19 cellular contexts compared by ENCODE assay signal in the genomic region with DNA sequence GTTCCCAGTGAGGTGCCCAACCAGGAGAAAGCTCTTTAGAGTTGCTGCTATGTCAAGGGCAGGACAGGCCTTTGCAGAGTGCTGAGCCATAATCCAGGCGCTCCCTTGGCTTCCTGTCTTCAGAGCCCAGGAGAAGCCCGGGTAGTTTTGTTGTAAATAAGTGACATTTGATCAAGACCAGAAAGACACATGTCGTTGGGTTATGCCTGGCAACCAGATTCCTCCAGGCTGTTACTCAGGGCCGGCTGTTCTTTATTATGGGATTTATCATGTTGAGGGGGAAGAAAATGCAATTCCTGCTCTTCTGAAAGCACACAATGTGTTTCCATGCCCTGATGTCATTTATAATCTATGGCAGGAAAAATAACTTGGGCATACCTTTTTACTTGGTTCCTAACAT. TPM values are rescaled to one million over a fixed set of nuclear protein-coding genes. Genes with fewer than 3 reads are reported as not detected.
DNase-seq lines count a peak whose midpoint lies in the region; ATAC-seq and TF ChIP-seq lines count a peak whose summit lies in the region.
"Had no signal": no experiment of that assay in that cellular context is flagged by ENCODE, and none has a peak within 500 bp of the region (broad histone marks: within the 10 kb centered on the region; RNA-seq: fewer than 3 reads in every experiment).

No MANE protein-coding gene starts in this region.

- H3K27me3 ChIP-seq in Loucy (ENCODE audit: insufficient read depth, low read length, poor library complexity, severe bottlenecking): no peaks in the 10 kb centered on the region
- H3K27me3 ChIP-seq: breast epithelium had no signal

- H3K27ac Mint-ChIP-seq in activated CD4-positive, alpha-beta T cell treated with anti-CD3 and anti-CD28 coated beads, Interleukin-2, amount 10 ng/mL, durations not matched to agents 7 days and 5 days: peak overlapping the region; percentile 93
- peak overlapping the region; percentile 89 for H3K27ac Mint-ChIP-seq in activated naive CD8-positive, alpha-beta T cell treated with anti-CD3 and anti-CD28 coated beads, Interleukin-2, amount 50 U/mL, for 24 hours
- H3K27ac Mint-ChIP-seq in stimulated activated effector memory CD8-positive, alpha-beta T cell treated with anti-CD3 and anti-CD28 coated beads, Interleukin-12 subunit alpha, Interleukin-12 subunit beta, amount 100 ng/mL, for 72 hours: peak overlapping the region; percentile 94
- H3K27ac Mint-ChIP-seq: type B pancreatic cell had no signal

- peak overlapping the region; percentile 74 for H3K9ac ChIP-seq in Loucy (ENCODE audit: low read depth, low read length, poor library complexity, severe bottlenecking)

- H3K27me3 Mint-ChIP-seq in activated CD4-positive, alpha-beta T cell treated with anti-CD3 and anti-CD28 coated beads, Interleukin-2, amount 10 ng/mL, durations not matched to agents 7 days and 5 days: no peaks in the 10 kb centered on the region
- H3K27me3 Mint-ChIP-seq in activated naive CD8-positive, alpha-beta T cell treated with anti-CD3 and anti-CD28 coated beads, Interleukin-2, amount 50 U/mL, for 24 hours: no peaks in the 10 kb centered on the region
- H3K27me3 Mint-ChIP-seq: type B pancreatic cell had no signal

- peaks cover 4% of the 10 kb centered on the region; the same call in 1 of the 2 replicates for H3F3A ChIP-seq in Loucy (ENCODE audit: low read depth)

- H3K9me3 Mint-ChIP-seq in activated CD4-positive, alpha-beta T cell treated with anti-CD3 and anti-CD28 coated beads, Interleukin-2, amount 10 ng/mL, durations not matched to agents 7 days and 5 days: no peaks in the 10 kb centered on the region
- H3K9me3 Mint-ChIP-seq in activated naive CD8-positive, alpha-beta T cell treated with anti-CD3 and anti-CD28 coated beads, Interleukin-2, amount 50 U/mL, for 24 hours: no peaks in the 10 kb centered on the region
- H3K9me3 Mint-ChIP-seq in stimulated activated effector memory CD8-positive, alpha-beta T cell treated with anti-CD3 and anti-CD28 coated beads, Interleukin-12 subunit alpha, Interleukin-12 subunit beta, amount 100 ng/mL, for 72 hours: no peaks in the 10 kb centered on the region
- H3K9me3 Mint-ChIP-seq: type B pancreatic cell had no signal

- POLR2A ChIA-PET in activated CD4-positive, alpha-beta T cell treated with anti-CD3 and anti-CD28 coated beads, Interleukin-2, amount 10 ng/mL, durations not matched to agents 7 days and 5 days (lab: Charles Lee): no interaction called here

- no peak overlapping the region for H3K4me3 Mint-ChIP-seq in activated CD4-positive, alpha-beta T cell treated with anti-CD3 and anti-CD28 coated beads, Interleukin-2, amount 10 ng/mL, durations not matched to agents 7 days and 5 days
- H3K4me3 Mint-ChIP-seq in activated naive CD8-positive, alpha-beta T cell treated with anti-CD3 and anti-CD28 coated beads, Interleukin-2, amount 50 U/mL, for 24 hours: peak overlapping the region; percentile 55
- H3K4me3 Mint-ChIP-seq in stimulated activated effector memory CD8-positive, alpha-beta T cell treated with anti-CD3 and anti-CD28 coated beads, Interleukin-12 subunit alpha, Interleukin-12 subunit beta, amount 100 ng/mL, for 72 hours: peak overlapping the region; percentile 41
- H3K4me3 Mint-ChIP-seq: type B pancreatic cell had no signal

- H3K36me3 ChIP-seq in Loucy (ENCODE audit: insufficient read depth, low read length): no peaks in the 10 kb centered on the region
- H3K36me3 ChIP-seq: breast epithelium, esophagus muscularis mucosa, HAP-1, prostate gland had no signal

- no peaks in the 10 kb centered on the region for H3K9me3 ChIP-seq in Loucy (ENCODE audit: insufficient read depth, low read depth, low read length)
- H3K9me3 ChIP-seq: A549, breast epithelium, esophagus muscularis mucosa, HAP-1, prostate gland had no signal

- H3K36me3 Mint-ChIP-seq in activated CD4-positive, alpha-beta T cell treated with anti-CD3 and anti-CD28 coated beads, Interleukin-2, amount 10 ng/mL, durations not matched to agents 7 days and 5 days (ENCODE audit: low read depth): peaks cover 2% of the 10 kb centered on the region
- peaks cover 3% of the 10 kb centered on the region for H3K36me3 Mint-ChIP-seq in activated naive CD8-positive, alpha-beta T cell treated with anti-CD3 and anti-CD28 coated beads, Interleukin-2, amount 50 U/mL, for 24 hours (ENCODE audit: low read depth)
- H3K36me3 Mint-ChIP-seq in stimulated activated effector memory CD8-positive, alpha-beta T cell treated with anti-CD3 and anti-CD28 coated beads, Interleukin-12 subunit alpha, Interleukin-12 subunit beta, amount 100 ng/mL, for 72 hours: peaks cover 5% of the 10 kb centered on the region
- H3K36me3 Mint-ChIP-seq: type B pancreatic cell had no signal

- peak overlapping the region; percentile 71 for H3K4me2 ChIP-seq in Loucy (ENCODE audit: low read depth, low read length, poor library complexity, severe bottlenecking)
- H3K4me2 ChIP-seq: A549 had no signal

- peaks cover 85% of the 10 kb centered on the region for H3K4me1 Mint-ChIP-seq in activated CD4-positive, alpha-beta T cell treated with anti-CD3 and anti-CD28 coated beads, Interleukin-2, amount 10 ng/mL, durations not matched to agents 7 days and 5 days
- H3K4me1 Mint-ChIP-seq in activated naive CD8-positive, alpha-beta T cell treated with anti-CD3 and anti-CD28 coated beads, Interleukin-2, amount 50 U/mL, for 24 hours: peaks cover 94% of the 10 kb centered on the region
- H3K4me1 Mint-ChIP-seq in stimulated activated effector memory CD8-positive, alpha-beta T cell treated with anti-CD3 and anti-CD28 coated beads, Interleukin-12 subunit alpha, Interleukin-12 subunit beta, amount 100 ng/mL, for 72 hours: peaks cover 94% of the 10 kb centered on the region

- no peak for DNase-seq in activated CD4-positive, alpha-beta T cell treated with anti-CD3 and anti-CD28 coated beads, Interleukin-2, amount 10 ng/mL, durations not matched to agents 7 days and 5 days
- DNase-seq in activated CD4-positive, alpha-beta T cell treated with anti-CD3 and anti-CD28 coated beads, Interleukin-2, amount 50 U/mL, for 48 hours: no peak
- no peak for DNase-seq in activated naive CD8-positive, alpha-beta T cell treated with anti-CD3 and anti-CD28 coated beads, Interleukin-2, amount 50 U/mL, for 24 hours
- DNase-seq in stimulated activated effector memory CD8-positive, alpha-beta T cell treated with anti-CD3 and anti-CD28 coated beads, Interleukin-12 subunit alpha, Interleukin-12 subunit beta, amount 100 ng/mL, for 72 hours (ENCODE audit: low spot score in 2 of 2): no peak
- DNase-seq in G401 (ENCODE audit: low spot score): no peak
- DNase-seq in hippocampal formation (lab: John Stamatoyannopoulos, UW): no peak
- DNase-seq in NK-92 treated with Interleukin-12 subunit alpha and Interleukin-12 subunit beta, amount 100 ng/mL, for 24 hours (lab: John Stamatoyannopoulos, UW): no peak
- DNase-seq: glutamatergic neuron, NCI-H1048, NCI-H2081 treated with DMSO at 0.1 percent for 48 hours, NCI-H526 had no signal

- CTCF ChIA-PET in activated CD4-positive, alpha-beta T cell treated with anti-CD3 and anti-CD28 coated beads, Interleukin-2, amount 10 ng/mL, durations not matched to agents 7 days and 5 days (lab: Charles Lee): interaction anchor here (1.0 to 5.1 kb wide), 6 partner anchors 11 to 107 kb away, joined by 4 to 25 read pairs (median 6); no protein-coding TSS in a partner anchor

- no peaks in the 10 kb centered on the region for H4K20me1 ChIP-seq in Loucy (ENCODE audit: insufficient read depth, low read length, poor library complexity, severe bottlenecking)

- no peak for TF ChIP-seq CTCF in Loucy (conservative IDR thresholded peaks at IDR 0.05; ENCODE audit: low read length)

- peaks cover 57% of the 10 kb centered on the region for H3K79me2 ChIP-seq in Loucy (ENCODE audit: insufficient read depth, low read length)

- H3K4me1 ChIP-seq in Loucy (ENCODE audit: insufficient read depth, low read length, poor library complexity, severe bottlenecking): peaks cover 91% of the 10 kb centered on the region
- H3K4me1 ChIP-seq: breast epithelium, esophagus muscularis mucosa, HAP-1, prostate gland had no signal

- H3K4me3 ChIP-seq in Loucy (ENCODE audit: low read length, poor library complexity, severe bottlenecking): peak overlapping the region; percentile 58
- H3K4me3 ChIP-seq: A549, breast epithelium, esophagus muscularis mucosa, HAP-1, K562, prostate gland had no signal

- no peak overlapping the region for H2AFZ ChIP-seq in Loucy (ENCODE audit: low read length)

- ATAC-seq in activated naive CD8-positive, alpha-beta T cell treated with anti-CD3 and anti-CD28 coated beads, Interleukin-2, amount 50 U/mL, for 24 hours: no peak
- no peak for ATAC-seq in stimulated activated effector memory CD8-positive, alpha-beta T cell treated with anti-CD3 and anti-CD28 coated beads, Interleukin-12 subunit alpha, Interleukin-12 subunit beta, amount 100 ng/mL, for 72 hours
- ATAC-seq: A549, K562 had no signal

- in situ Hi-C loops in G401 (cut with HindIII; ENCODE audit: low sequenced_read_pairs): no loop called here

- H3K9me2 ChIP-seq in Loucy (replicated peaks; ENCODE audit: low read depth, low read length): no peaks in the 10 kb centered on the region

RNA-seq across cellular contexts. Expression of a gene that starts 39.3 kb away (rescaled TPM):
- total RNA-seq in activated CD4-positive, alpha-beta T cell treated with anti-CD3 and anti-CD28 coated beads, Interleukin-2, amount 10 ng/mL, durations not matched to agents 7 days and 5 days: 100 to 1,000 TPM; 334 to 336 TPM
- 2.2 and 2.3 TPM in 2 replicates for total RNA-seq in G401 (2014; rRNA removed; shearing (Covaris generic))

Comparison
In these comparisons a context has a peak if more than half of its experiments do, and no peak if none do; other contexts are left out.
1. RNA of a gene that starts 39.3 kb away (total RNA-seq): 334 to 336 TPM in activated CD4-positive, alpha-beta T cell treated with anti-CD3 and anti-CD28 coated beads, Interleukin-2, amount 10 ng/mL, durations not matched to agents 7 days and 5 days; 2.2 to 2.3 TPM in G401; every median in the first group is over 100 times any median in the second.
2. Peak in every context shown above with its lines, with median percentiles within 50 percentile points of each other: H3K27ac Mint-ChIP-seq.